Comparison of ENCODE assay signal across 7 cellular contexts in the genomic region with DNA sequence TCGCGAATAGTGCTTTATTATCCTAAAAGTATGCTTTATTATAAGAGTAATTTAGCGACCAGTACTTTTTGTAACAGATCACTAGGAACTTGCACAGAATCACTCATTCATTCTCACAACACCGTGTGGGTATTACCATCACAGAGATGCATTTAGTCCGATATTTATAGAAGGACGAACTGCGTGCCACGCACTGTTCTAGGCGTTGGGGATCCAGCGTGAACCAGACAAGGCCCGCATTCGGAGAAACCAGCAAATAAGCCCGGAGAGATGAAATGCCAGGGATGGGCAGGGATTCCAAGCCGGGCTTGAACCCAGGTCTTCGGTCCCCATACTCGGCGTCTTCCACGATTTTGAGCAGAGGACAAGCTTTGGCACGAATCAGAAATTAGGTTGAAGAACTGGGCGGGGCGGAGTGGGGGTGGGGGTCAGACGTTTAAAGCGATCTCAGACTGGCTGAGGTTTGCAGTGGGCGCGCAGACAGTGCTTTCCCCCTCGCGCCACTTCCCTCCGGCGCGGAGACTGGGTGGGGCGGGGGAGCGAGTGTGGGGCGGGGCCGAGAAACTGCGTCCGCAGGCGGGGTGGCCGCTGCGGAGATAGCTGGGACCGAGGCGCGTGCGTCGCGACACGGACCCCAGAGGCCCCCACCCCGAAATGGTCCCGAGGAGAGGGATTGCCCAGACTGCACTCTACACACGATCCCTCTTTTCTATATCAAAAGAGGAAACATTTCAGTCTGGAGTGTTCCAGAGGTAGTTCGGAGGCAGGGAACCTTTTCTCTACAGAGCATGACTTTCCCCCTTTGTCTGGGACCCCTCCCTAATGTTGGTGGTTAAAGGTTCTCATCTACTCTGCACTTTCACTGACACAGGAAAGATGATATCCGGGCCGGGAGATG. TPM values are rescaled to one million over a fixed set of nuclear protein-coding genes. Genes with fewer than 3 reads are reported as not detected.
DNase-seq lines count a peak whose midpoint lies in the region; ATAC-seq and TF ChIP-seq lines count a peak whose summit lies in the region.

No MANE protein-coding gene starts in this region.

- no peak for TF ChIP-seq CTCF in cardiac muscle cell (IDR thresholded peaks at IDR 0.05; ENCODE audit: low read depth, low read length)
- TF ChIP-seq CTCF in vagina (IDR thresholded peaks at IDR 0.05), result no peak

- TF ChIP-seq POLR2A in vagina (IDR thresholded peaks at IDR 0.05), result no peak

- DNase-seq in NOMO-1 treated with dmso at 0.1 percent for 144 hours (lab: John Stamatoyannopoulos, UW; ENCODE audit: unreplicated experiment), result peak; percentile 86
- peak; percentile 67 for DNase-seq in activated T-helper 1 cell treated with anti-CD3 and anti-CD28 coated beads, Interleukin-12 subunit alpha, Interleukin-12 subunit beta, Interleukin-2, Interleukin-4 antibody, amounts not matched to agents 30 ng/mL and 10 ng/mL and 1 ng/mL, durations not matched to agents 14 hours and 24 hours and 36 hours (ENCODE audit: low spot score)
- DNase-seq in cardiac muscle cell (ENCODE audit: low read depth in 1 of 2, low spot score in 1 of 2), result peak in 1 of 2 donors; percentile 54
- DNase-seq in retina, result peak; percentile 80
- DNase-seq in vagina (ENCODE audit: extremely low spot score in 2 of 2), result no peak
- DNase-seq in A172 (ENCODE audit: low spot score), result no peak

- peaks cover 19% of the 10 kb centered on the region for H3K36me3 Mint-ChIP-seq in activated T-helper 1 cell treated with anti-CD3 and anti-CD28 coated beads, Interleukin-12 subunit alpha, Interleukin-12 subunit beta, Interleukin-2, Interleukin-4 antibody, amounts not matched to agents 30 ng/mL and 10 ng/mL and 1 ng/mL, durations not matched to agents 14 hours and 24 hours and 36 hours (ENCODE audit: low read depth)

- H3K27me3 ChIP-seq in cardiac muscle cell (peaks cover 33% of the 10 kb centered on the region), vagina (no peaks in the 10 kb centered on the region)

- H3K36me3 ChIP-seq in cardiac muscle cell, result no peaks in the 10 kb centered on the region
- H3K36me3 ChIP-seq in vagina, result no peaks in the 10 kb centered on the region

- intact Hi-C loops in activated T-helper 1 cell treated with anti-CD3 and anti-CD28 coated beads, Interleukin-12 subunit alpha, Interleukin-12 subunit beta, Interleukin-2, Interleukin-4 antibody, amounts not matched to agents 30 ng/mL and 10 ng/mL and 1 ng/mL, durations not matched to agents 14 hours and 24 hours and 36 hours (cut with micrococcal nuclease), result loop anchor here (1.0 to 5.0 kb wide), 10 partner anchors 13 to 1200 kb away; partner anchors contain the start of genes CCNT2, DARS1, RAB3GAP1 and UBXN4
- intact Hi-C loops in vagina (cut with DNase I), result no loop called here

- peak overlapping the region; percentile 98 for H3K27ac Mint-ChIP-seq in activated T-helper 1 cell treated with anti-CD3 and anti-CD28 coated beads, Interleukin-12 subunit alpha, Interleukin-12 subunit beta, Interleukin-2, Interleukin-4 antibody, amounts not matched to agents 30 ng/mL and 10 ng/mL and 1 ng/mL, durations not matched to agents 14 hours and 24 hours and 36 hours

- peaks cover 35% of the 10 kb centered on the region for H3K27me3 Mint-ChIP-seq in activated T-helper 1 cell treated with anti-CD3 and anti-CD28 coated beads, Interleukin-12 subunit alpha, Interleukin-12 subunit beta, Interleukin-2, Interleukin-4 antibody, amounts not matched to agents 30 ng/mL and 10 ng/mL and 1 ng/mL, durations not matched to agents 14 hours and 24 hours and 36 hours (ENCODE audit: insufficient read depth)

- peaks cover 69% of the 10 kb centered on the region for H3K4me1 Mint-ChIP-seq in activated T-helper 1 cell treated with anti-CD3 and anti-CD28 coated beads, Interleukin-12 subunit alpha, Interleukin-12 subunit beta, Interleukin-2, Interleukin-4 antibody, amounts not matched to agents 30 ng/mL and 10 ng/mL and 1 ng/mL, durations not matched to agents 14 hours and 24 hours and 36 hours (ENCODE audit: low read depth)

- H3K9me3 Mint-ChIP-seq in activated T-helper 1 cell treated with anti-CD3 and anti-CD28 coated beads, Interleukin-12 subunit alpha, Interleukin-12 subunit beta, Interleukin-2, Interleukin-4 antibody, amounts not matched to agents 30 ng/mL and 10 ng/mL and 1 ng/mL, durations not matched to agents 14 hours and 24 hours and 36 hours, result no peaks in the 10 kb centered on the region

- H3K4me1 ChIP-seq in cardiac muscle cell (ENCODE audit: low read depth) (no peaks in the 10 kb centered on the region), vagina (peaks cover 33% of the 10 kb centered on the region)

- H3K27ac ChIP-seq in cardiac muscle cell (no peak overlapping the region), vagina (peak overlapping the region; percentile 24)

- H3K9me3 ChIP-seq in cardiac muscle cell (ENCODE audit: low read depth) (no peaks in the 10 kb centered on the region), vagina (no peaks in the 10 kb centered on the region)

- H3K4me3 ChIP-seq in cardiac muscle cell (peak overlapping the region; percentile 58), vagina (peak overlapping the region; percentile 41 to 47)

- H3K4me3 Mint-ChIP-seq in activated T-helper 1 cell treated with anti-CD3 and anti-CD28 coated beads, Interleukin-12 subunit alpha, Interleukin-12 subunit beta, Interleukin-2, Interleukin-4 antibody, amounts not matched to agents 30 ng/mL and 10 ng/mL and 1 ng/mL, durations not matched to agents 14 hours and 24 hours and 36 hours, result peak overlapping the region; percentile 97

- peak; percentile 28 for ATAC-seq in HG02678 (IDR thresholded peaks at IDR 0.05; ENCODE audit: unreplicated experiment)

RNA-seq across cellular contexts. Expression of gene CXCR4, which starts 1.1 kb away (rescaled TPM):
- 83.3 and 86.3 TPM in 2 replicates for total RNA-seq in activated T-helper 1 cell treated with anti-CD3 and anti-CD28 coated beads, Interleukin-12 subunit alpha, Interleukin-12 subunit beta, Interleukin-2, Interleukin-4 antibody, amounts not matched to agents 30 ng/mL and 10 ng/mL and 1 ng/mL, durations not matched to agents 14 hours and 24 hours and 36 hours
- 2.4 and 5.8 TPM in 2 replicates for total RNA-seq in cardiac muscle cell
- polyA plus RNA-seq in cardiac muscle cell, result 1.1 and 5.7 TPM in 2 replicates
- 39.5 TPM for total RNA-seq in vagina
- total RNA-seq in A172 (2014; rRNA removed; shearing (Covaris generic)), result 2.8 and 4.3 TPM in 2 replicates

Comparison
In these comparisons a context has a peak if more than half of its experiments do, and no peak if none do; other contexts are left out.
1. DNase-seq: peak in NOMO-1 treated with dmso at 0.1 percent for 144 hours (single experiment), activated T-helper 1 cell treated with anti-CD3 and anti-CD28 coated beads, Interleukin-12 subunit alpha, Interleukin-12 subunit beta, Interleukin-2, Interleukin-4 antibody, amounts not matched to agents 30 ng/mL and 10 ng/mL and 1 ng/mL, durations not matched to agents 14 hours and 24 hours and 36 hours (single experiment) and retina (single experiment); none in vagina (0 of 2) and A172 (single experiment).